Comparison of ENCODE assay signal across 8 cellular contexts in the genomic region with DNA sequence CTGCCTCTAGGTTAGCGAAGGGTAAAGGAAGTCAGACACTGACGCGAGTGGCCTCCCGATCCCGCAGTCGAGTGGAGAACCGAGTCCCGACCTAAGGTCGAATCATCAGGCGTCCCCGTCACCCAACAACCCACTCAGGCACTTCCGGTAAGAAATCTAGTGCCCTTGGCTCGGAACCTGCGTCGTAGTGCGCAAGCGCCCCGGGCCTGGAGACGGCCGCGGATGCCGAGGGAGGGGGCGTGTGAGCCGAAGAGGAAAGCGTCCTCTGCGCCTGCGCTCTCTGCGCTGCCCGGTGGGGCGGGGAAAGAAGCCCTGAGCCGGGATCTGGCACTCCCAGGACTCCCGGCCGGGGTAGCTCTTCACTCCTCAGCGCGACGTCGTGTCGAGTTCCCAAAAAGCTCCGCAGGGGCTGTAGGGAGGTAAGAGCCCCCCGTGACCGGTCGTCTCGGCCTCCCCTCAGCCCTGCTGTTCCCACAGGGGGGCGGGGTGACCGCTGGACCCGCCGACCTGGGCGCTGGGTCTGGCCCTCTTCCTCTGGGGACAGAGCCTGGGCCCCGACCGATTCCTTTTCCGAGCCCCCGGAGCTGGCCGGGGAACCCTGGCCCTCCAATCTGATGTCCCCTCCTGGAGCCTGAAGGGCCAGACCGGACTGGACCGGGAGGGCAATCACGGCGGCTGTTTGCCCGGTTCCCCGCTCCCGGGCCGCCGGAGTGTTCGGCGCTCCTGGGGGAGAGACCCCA.
DNase-seq lines count a peak whose midpoint lies in the region; ATAC-seq, FAIRE-seq and TF ChIP-seq lines count a peak whose summit lies in the region.

Gene ZFYVE16 (plus strand): TSS at position 330 of the 740 bp plus-strand sequence. CDS start 26,084 bp downstream, outside the sequence.

- ATAC-seq in GM19025 (IDR thresholded peaks at IDR 0.05; ENCODE audit: low read depth, unreplicated experiment) (peak; percentile 80), HG03342 (IDR thresholded peaks at IDR 0.05; ENCODE audit: unreplicated experiment) (peak; percentile 84)

- peak; percentile 81 for FAIRE-seq in islet of Langerhans (lab: Jason Lieb, UNC)

- peak; percentile 39 for TF ChIP-seq CTCF in AG09309 (IDR thresholded peaks at IDR 0.05; ENCODE audit: control insufficient read depth, insufficient read depth, low read depth, low read length, missing control alignments)

- H3K4me3 ChIP-seq in AG09309 (ENCODE audit: control insufficient read depth, low read depth, low read length): peak within 1 kb of the TSS; percentile 89

- DNase-seq in AG09309 (ENCODE audit: low read depth) (peak; percentile 86), NCI-H345 treated with DMSO at 0.1 percent for 48 hours (lab: John Stamatoyannopoulos, UW; ENCODE audit: unreplicated experiment) (peak; percentile 88), cerebellar cortex (ENCODE audit: low spot score) (peak; percentile 98)
- peak; percentile 93 for DNase-seq in activated CD4-positive, CD25-positive, alpha-beta regulatory T cell treated with anti-CD3 and anti-CD28 coated beads, Interleukin-2, amount 50 U/mL, for 16 hours (ENCODE audit: low read depth, low spot score)
- peak; percentile 96 for DNase-seq in stimulated activated CD4-positive, alpha-beta T cell treated with anti-CD3 and anti-CD28 coated beads, Interleukin-12 subunit alpha, Interleukin-12 subunit beta, amount 100 ng/mL, for 4 hours

Comparison
In these comparisons a context has a peak if more than half of its experiments do, and no peak if none do; other contexts are left out.
1. Peak in every context shown above with its lines: DNase-seq, ATAC-seq and H3K4me3 ChIP-seq.